ENCODE assay signal across 1 cellular context in genomic region chr7:32658034-32658944, GRCh38.
TF ChIP-seq lines count a peak whose summit lies in the region.

No MANE protein-coding gene starts in this region.

TF ChIP-seq in K562, 482 proteins besides CTCF, POLR2A, EP300 and RAD21 (continued from another document):
- TF ChIP-seq MNT (conservative IDR thresholded peaks at IDR 0.05) (0 out of 4 replicates have a peak, but pooled peaks of 1 of the 2 experiments have one; percentile 20), TSC22D4 (tag; IDR thresholded peaks at IDR 0.05) (no peak), CEBPG (CRISPR knock-in tag; IDR thresholded peaks at IDR 0.05) (no peak), CEBPG (tag; conservative IDR thresholded peaks at IDR 0.05 in 1 of 2, IDR thresholded peaks at IDR 0.05 in 1 of 2) (no peak), FOXJ2 (tag; IDR thresholded peaks at IDR 0.05) (no peak), XRCC5 (IDR thresholded peaks at IDR 0.05; ENCODE audit: low read depth, low read length) (no peak), PURB (CRISPR knock-in tag; IDR thresholded peaks at IDR 0.05; ENCODE audit: low read depth) (no peak), RFX1 (IDR thresholded peaks at IDR 0.05) (no peak), UBTF (IDR thresholded peaks at IDR 0.05; ENCODE audit: borderline replicate concordance in 1 of 2, low read depth in 2 of 2, low read length in 2 of 2) (0 out of 4 replicates have a peak, but pooled peaks of 1 of the 2 experiments have one; percentile 30), ZNF592 (IDR thresholded peaks at IDR 0.05) (peak; percentile 86), FOXP1 (CRISPR knock-in tag; IDR thresholded peaks at IDR 0.05) (no peak), NCOA1 (IDR thresholded peaks at IDR 0.05; ENCODE audit: low read depth) (no peak; the same call in 1 of the 2 replicates), SLC30A9 (CRISPR knock-in tag; IDR thresholded peaks at IDR 0.05) (no peak), LCOR (CRISPR knock-in tag; IDR thresholded peaks at IDR 0.05) (no peak)
